In the genomic region with DNA sequence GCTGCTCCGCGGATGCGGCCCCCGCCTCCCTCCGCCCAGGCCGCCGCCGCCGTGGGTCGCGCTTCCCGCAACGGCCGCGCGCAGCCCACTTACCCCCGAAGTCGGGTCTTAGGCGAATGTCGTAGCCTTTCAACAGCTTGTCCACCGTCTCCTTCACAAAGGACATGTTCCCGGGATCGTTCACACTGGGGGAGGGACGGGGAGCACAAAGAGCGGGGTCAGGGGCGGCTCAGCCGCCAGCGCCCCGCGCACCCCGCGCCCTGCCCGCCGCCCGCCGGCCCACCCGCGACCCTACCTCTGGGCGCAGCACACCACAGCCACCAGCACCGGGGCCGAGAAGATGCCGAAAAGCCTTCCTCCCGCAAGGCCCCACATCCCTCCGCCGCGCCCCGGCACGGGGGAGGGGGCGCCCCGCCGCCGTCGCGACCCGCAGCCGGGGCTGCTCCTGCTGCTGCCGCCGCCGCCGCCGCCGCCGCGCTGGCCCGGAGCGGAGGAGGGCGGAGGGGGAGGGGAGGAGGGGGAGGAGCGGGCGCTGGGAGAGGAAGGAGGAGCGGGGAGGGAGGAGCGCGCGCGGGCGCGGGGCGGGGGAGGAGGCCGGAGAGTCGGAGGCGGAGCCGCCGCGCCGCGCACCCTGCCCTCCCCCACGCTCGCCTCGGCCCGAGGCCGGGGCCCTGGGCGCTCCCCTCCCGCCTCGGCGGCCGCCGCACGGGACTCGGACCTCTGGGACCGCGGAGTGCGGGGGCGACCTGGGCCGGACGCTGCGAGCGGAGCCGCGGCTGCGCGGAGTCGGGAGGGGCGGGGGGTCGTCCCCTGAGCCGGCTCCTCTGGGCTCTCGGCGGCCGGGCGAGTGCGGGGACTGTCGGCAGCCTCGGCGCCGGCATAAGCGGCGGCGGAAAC, we compare ENCODE assay signal across 9 cellular contexts. TPM values are rescaled to one million over a fixed set of nuclear protein-coding genes. Genes with fewer than 3 reads are reported as not detected.
A peak's percentile ranks its signal among the peaks of the same experiment; 100 is the strongest.
DNase-seq lines count a peak whose midpoint lies in the region; ATAC-seq, FAIRE-seq and TF ChIP-seq lines count a peak whose summit lies in the region.
"Had no signal": no experiment of that assay in that cellular context is flagged by ENCODE, and none has a peak within 500 bp of the region (broad histone marks: within the 10 kb centered on the region; RNA-seq: fewer than 3 reads in every experiment).

Gene GABRB3, minus strand, starts transcription at position 479 of the 897 bp plus-strand sequence.

- no peak within 1 kb of the TSS for H3K9ac ChIP-seq in astrocyte (ENCODE audit: low read length)

- CTCF ChIA-PET in activated CD4-positive, alpha-beta memory T cell treated with anti-CD3 and anti-CD28 coated beads, Interleukin-2, amount 10 ng/mL, durations not matched to agents 7 days and 5 days (lab: Charles Lee), result no interaction called here

- H3K27me3 ChIP-seq in astrocyte (ENCODE audit: insufficient read depth, low read length) (peaks cover 13% of the 10 kb centered on the region), thymus (ENCODE audit: control insufficient read depth, insufficient read depth) (peaks cover 23% of the 10 kb centered on the region)

- no peaks in the 10 kb centered on the region for H3K9me3 Mint-ChIP-seq in astrocyte (ENCODE audit: unreplicated experiment)
- H3K9me3 Mint-ChIP-seq in activated CD4-positive, alpha-beta memory T cell treated with anti-CD3 and anti-CD28 coated beads, Interleukin-2, amount 10 ng/mL, durations not matched to agents 7 days and 5 days, result no peaks in the 10 kb centered on the region

- H3K36me3 ChIP-seq in astrocyte (ENCODE audit: insufficient read depth, low read length), result no peaks in the 10 kb centered on the region
- no peaks in the 10 kb centered on the region for H3K36me3 ChIP-seq in thymus (ENCODE audit: control insufficient read depth, insufficient read depth)

- POLR2A ChIA-PET in activated CD4-positive, alpha-beta memory T cell treated with anti-CD3 and anti-CD28 coated beads, Interleukin-2, amount 10 ng/mL, durations not matched to agents 7 days and 5 days (lab: Charles Lee), result no interaction called here

- H3K4me3 ChIP-seq in astrocyte (ENCODE audit: insufficient read depth, low read depth, low read length), result peak within 1 kb of the TSS; percentile 23
- peak within 1 kb of the TSS; percentile 25 for H3K4me3 ChIP-seq in thymus (ENCODE audit: low read length)

- H3K27ac ChIP-seq in astrocyte (ENCODE audit: low read depth, low read length) (no peak within 1 kb of the TSS), thymus (ENCODE audit: low read depth) (no peak within 1 kb of the TSS)

- WGBS in thymus, result 5% methylated on average over 115 of the region's 126 CpGs

- FAIRE-seq in astrocyte (lab: Jason Lieb, UNC), result no peak
- FAIRE-seq: G401.6 had no signal

- H3K4me1 ChIP-seq in astrocyte (ENCODE audit: insufficient read depth, low read length) (no peaks in the 10 kb centered on the region), thymus (ENCODE audit: control insufficient read depth, insufficient read depth, low read length) (no peaks in the 10 kb centered on the region)

- H3K27me3 Mint-ChIP-seq in astrocyte (ENCODE audit: low read depth, unreplicated experiment), result peaks cover 26% of the 10 kb centered on the region
- H3K27me3 Mint-ChIP-seq in activated CD4-positive, alpha-beta memory T cell treated with anti-CD3 and anti-CD28 coated beads, Interleukin-2, amount 10 ng/mL, durations not matched to agents 7 days and 5 days, result peaks cover 19% of the 10 kb centered on the region

- no peaks in the 10 kb centered on the region for H3K9me3 ChIP-seq in astrocyte (ENCODE audit: insufficient read depth, low read depth, low read length)
- no peaks in the 10 kb centered on the region for H3K9me3 ChIP-seq in thymus (ENCODE audit: control insufficient read depth)

- ATAC-seq in Right ventricle myocardium inferior (peak; percentile 87), GM21786 (IDR thresholded peaks at IDR 0.05; ENCODE audit: unreplicated experiment) (no peak), GM21447 (IDR thresholded peaks at IDR 0.05; ENCODE audit: unreplicated experiment) (no peak)

- H2AFZ ChIP-seq in astrocyte (ENCODE audit: low read depth, low read length), result peak within 1 kb of the TSS; percentile 56

- no peaks in the 10 kb centered on the region for H4K20me1 ChIP-seq in astrocyte (ENCODE audit: insufficient read depth, low read length)

- no peaks in the 10 kb centered on the region for H3K79me2 ChIP-seq in astrocyte (ENCODE audit: insufficient read depth, low read length)

- peak within 1 kb of the TSS; percentile 50 for H3K27ac Mint-ChIP-seq in astrocyte (ENCODE audit: unreplicated experiment)
- H3K27ac Mint-ChIP-seq in activated CD4-positive, alpha-beta memory T cell treated with anti-CD3 and anti-CD28 coated beads, Interleukin-2, amount 10 ng/mL, durations not matched to agents 7 days and 5 days, result no peak within 1 kb of the TSS

- H3K4me1 Mint-ChIP-seq in astrocyte (ENCODE audit: low read depth, unreplicated experiment), result peaks cover 7% of the 10 kb centered on the region
- no peaks in the 10 kb centered on the region for H3K4me1 Mint-ChIP-seq in activated CD4-positive, alpha-beta memory T cell treated with anti-CD3 and anti-CD28 coated beads, Interleukin-2, amount 10 ng/mL, durations not matched to agents 7 days and 5 days

- TF ChIP-seq CTCF in astrocyte (IDR thresholded peaks at IDR 0.05; ENCODE audit: insufficient read depth, low read depth, low read length), result no peak

- H3K4me3 Mint-ChIP-seq in astrocyte (ENCODE audit: unreplicated experiment), result peak within 1 kb of the TSS; percentile 89
- H3K4me3 Mint-ChIP-seq in activated CD4-positive, alpha-beta memory T cell treated with anti-CD3 and anti-CD28 coated beads, Interleukin-2, amount 10 ng/mL, durations not matched to agents 7 days and 5 days, result no peak within 1 kb of the TSS

- peaks cover 3% of the 10 kb centered on the region for H3K36me3 Mint-ChIP-seq in astrocyte (ENCODE audit: low read depth, unreplicated experiment)
- H3K36me3 Mint-ChIP-seq in activated CD4-positive, alpha-beta memory T cell treated with anti-CD3 and anti-CD28 coated beads, Interleukin-2, amount 10 ng/mL, durations not matched to agents 7 days and 5 days (ENCODE audit: low read depth), result peaks cover 5% of the 10 kb centered on the region

- intact Hi-C loops in Right ventricle myocardium inferior (cut with DNase I), result no loop called here
- intact Hi-C loops in cardiac septum (cut with DNase I), result no loop called here

- DNase-seq in Right ventricle myocardium inferior (ENCODE audit: missing footprints) (peak; percentile 74), cardiac septum (ENCODE audit: low spot score) (no peak), astrocyte (ENCODE audit: low read depth) (no peak), kidney tubule cell (ENCODE audit: low spot score) (peak; percentile 14)
- DNase-seq in activated CD4-positive, alpha-beta memory T cell treated with anti-CD3 and anti-CD28 coated beads, Interleukin-2, amount 10 ng/mL, durations not matched to agents 7 days and 5 days, result no peak

- H3K4me2 ChIP-seq in astrocyte (ENCODE audit: low read length), result peak within 1 kb of the TSS; percentile 78

RNA-seq across cellular contexts. Expression of gene GABRB3, which starts in this region (rescaled TPM):
- total RNA-seq in Right ventricle myocardium inferior (2.2 TPM), cardiac septum (2.7 TPM), astrocyte (43.2 and 47.9 TPM in 2 replicates)
- 1.9 TPM for polyA plus RNA-seq in thymus
- not detected for total RNA-seq in activated CD4-positive, alpha-beta memory T cell treated with anti-CD3 and anti-CD28 coated beads, Interleukin-2, amount 10 ng/mL, durations not matched to agents 7 days and 5 days

Comparison
In these comparisons a context has a peak if more than half of its experiments do, and no peak if none do; other contexts are left out.
1. RNA of gene GABRB3 (total RNA-seq): 43.2 to 47.9 TPM in astrocyte; 2.7 TPM in cardiac septum (single experiment), 2.2 TPM in Right ventricle myocardium inferior (single experiment) and not detected in activated CD4-positive, alpha-beta memory T cell treated with anti-CD3 and anti-CD28 coated beads, Interleukin-2, amount 10 ng/mL, durations not matched to agents 7 days and 5 days; every median in the first group is over 10 times any median in the second.
2. DNase-seq: peak in Right ventricle myocardium inferior (single experiment) and kidney tubule cell (single experiment); none in cardiac septum (single experiment), astrocyte (single experiment) and activated CD4-positive, alpha-beta memory T cell treated with anti-CD3 and anti-CD28 coated beads, Interleukin-2, amount 10 ng/mL, durations not matched to agents 7 days and 5 days (single experiment).